In the genomic region with DNA sequence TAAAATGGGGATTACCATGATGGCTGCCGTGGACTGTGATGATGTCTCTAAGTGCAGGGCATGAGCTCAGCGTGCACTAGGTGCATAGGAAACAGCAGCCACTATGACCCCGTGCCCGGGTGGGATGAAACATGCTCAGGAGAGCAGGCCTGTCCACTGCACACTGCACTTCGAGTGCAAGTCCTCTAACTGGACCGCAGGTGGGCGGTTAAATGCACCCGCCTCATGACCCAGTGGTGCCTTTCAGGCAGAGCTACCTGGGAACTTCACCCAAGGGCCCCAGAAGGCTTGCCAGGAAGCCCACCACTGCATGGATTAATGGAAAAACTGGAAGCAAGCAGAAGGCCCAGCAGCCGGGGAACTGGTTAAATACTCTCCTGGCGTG, we compare ENCODE assay signal across 16 cellular contexts. TPM values are rescaled to one million over a fixed set of nuclear protein-coding genes. Genes with fewer than 3 reads are reported as not detected.
DNase-seq lines count a peak whose midpoint lies in the region; ATAC-seq and TF ChIP-seq lines count a peak whose summit lies in the region.
"Had no signal": no experiment of that assay in that cellular context is flagged by ENCODE, and none has a peak within 500 bp of the region (broad histone marks: within the 10 kb centered on the region; RNA-seq: fewer than 3 reads in every experiment).

No MANE protein-coding gene starts in this region.

- no peaks in the 10 kb centered on the region for H3K27me3 ChIP-seq in aorta (ENCODE audit: control insufficient read depth in 1 of 2, insufficient read depth in 2 of 2, low read length in 1 of 2)

- H3K27me3 Mint-ChIP-seq in stimulated activated naive CD8-positive, alpha-beta T cell treated with anti-CD3 and anti-CD28 coated beads, Interleukin-15, Interleukin-2, amounts not matched to agents 100 ng/mL and 50 ng/mL, for 24 hours: peaks cover 4% of the 10 kb centered on the region
- no peaks in the 10 kb centered on the region for H3K27me3 Mint-ChIP-seq in memory B cell
- H3K27me3 Mint-ChIP-seq in activated CD8-positive, alpha-beta memory T cell treated with anti-CD3 and anti-CD28 coated beads, Interleukin-2, amount 10 ng/mL, durations not matched to agents 7 days and 5 days: no peaks in the 10 kb centered on the region
- H3K27me3 Mint-ChIP-seq: B cell had no signal

- TF ChIP-seq CTCF in VCaP (conservative IDR thresholded peaks at IDR 0.05): no peak

- intact Hi-C loops in aorta (cut with DNase I): loop anchor here (2.0 to 5.0 kb wide), 2 partner anchors 34 to 63 kb away; a partner anchor contains a TSS

- CTCF ChIA-PET in activated CD8-positive, alpha-beta memory T cell treated with anti-CD3 and anti-CD28 coated beads, Interleukin-2, amount 10 ng/mL, durations not matched to agents 7 days and 5 days (lab: Charles Lee): interaction anchor here (0.8 to 4.6 kb wide), 15 partner anchors 9 to 85 kb away, joined by 3 to 165 read pairs (median 8); a partner anchor contains a TSS

- peaks cover 0 to under 1% of the 10 kb centered on the region in 2 donors for H3K36me3 ChIP-seq in aorta (ENCODE audit: control insufficient read depth in 1 of 2, insufficient read depth in 2 of 2, low read length in 1 of 2)

- H3K4me3 ChIP-seq in aorta (ENCODE audit: low read length in 2 of 2): no peak overlapping the region
- H3K4me3 ChIP-seq: K562 had no signal

- no peaks in the 10 kb centered on the region for H3K36me3 Mint-ChIP-seq in stimulated activated naive CD8-positive, alpha-beta T cell treated with anti-CD3 and anti-CD28 coated beads, Interleukin-15, Interleukin-2, amounts not matched to agents 100 ng/mL and 50 ng/mL, for 24 hours (ENCODE audit: low read depth)
- H3K36me3 Mint-ChIP-seq in memory B cell: peaks cover 6% of the 10 kb centered on the region
- H3K36me3 Mint-ChIP-seq in activated CD8-positive, alpha-beta memory T cell treated with anti-CD3 and anti-CD28 coated beads, Interleukin-2, amount 10 ng/mL, durations not matched to agents 7 days and 5 days: peaks cover 4% of the 10 kb centered on the region

- no peaks in the 10 kb centered on the region for H3K4me1 ChIP-seq in aorta (ENCODE audit: control insufficient read depth in 1 of 2, insufficient read depth in 2 of 2, low read length in 2 of 2)

- no peaks in the 10 kb centered on the region for H3K9me3 ChIP-seq in aorta (ENCODE audit: control insufficient read depth, low read length)

- no peak overlapping the region for H3K4me3 Mint-ChIP-seq in stimulated activated naive CD8-positive, alpha-beta T cell treated with anti-CD3 and anti-CD28 coated beads, Interleukin-15, Interleukin-2, amounts not matched to agents 100 ng/mL and 50 ng/mL, for 24 hours
- peak overlapping the region; percentile 3 for H3K4me3 Mint-ChIP-seq in memory B cell
- no peak overlapping the region for H3K4me3 Mint-ChIP-seq in activated CD8-positive, alpha-beta memory T cell treated with anti-CD3 and anti-CD28 coated beads, Interleukin-2, amount 10 ng/mL, durations not matched to agents 7 days and 5 days
- H3K4me3 Mint-ChIP-seq: CD8-positive, alpha-beta T cell had no signal

- H3K4me1 Mint-ChIP-seq in stimulated activated naive CD8-positive, alpha-beta T cell treated with anti-CD3 and anti-CD28 coated beads, Interleukin-15, Interleukin-2, amounts not matched to agents 100 ng/mL and 50 ng/mL, for 24 hours (ENCODE audit: low read depth): peaks cover 8% of the 10 kb centered on the region
- H3K4me1 Mint-ChIP-seq in memory B cell: peaks cover 37% of the 10 kb centered on the region
- H3K4me1 Mint-ChIP-seq in activated CD8-positive, alpha-beta memory T cell treated with anti-CD3 and anti-CD28 coated beads, Interleukin-2, amount 10 ng/mL, durations not matched to agents 7 days and 5 days: peaks cover 18% of the 10 kb centered on the region

- 87 to 90% methylated on average over 10 of the region's 10 CpGs for WGBS in aorta, 2 donors

- H3K27ac ChIP-seq in VCaP: peak overlapping the region; percentile 84; the same call in 1 of the 2 replicates
- H3K27ac ChIP-seq in aorta (ENCODE audit: low read depth in 1 of 2, low read length in 2 of 2): no peak overlapping the region
- H3K27ac ChIP-seq: HL-60 had no signal

- DNase-seq in stimulated activated naive CD8-positive, alpha-beta T cell treated with anti-CD3 and anti-CD28 coated beads, Interleukin-15, Interleukin-2, amounts not matched to agents 100 U/mL and 50 U/mL, for 24 hours: no peak
- DNase-seq in memory B cell (ENCODE audit: low spot score in 2 of 2) (peak in 1 of 2 donors; percentile 10), aorta (peak in 1 of 2 donors; percentile 72)
- DNase-seq in activated CD8-positive, alpha-beta memory T cell treated with anti-CD3 and anti-CD28 coated beads, Interleukin-2, amount 10 ng/mL, durations not matched to agents 7 days and 5 days: no peak
- DNase-seq: CD8-positive, alpha-beta T cell; HCEC 1CT; NCI-H1092; NCI-H1694; NCI-H2107 had no signal

- H3K9me3 Mint-ChIP-seq in stimulated activated naive CD8-positive, alpha-beta T cell treated with anti-CD3 and anti-CD28 coated beads, Interleukin-15, Interleukin-2, amounts not matched to agents 100 ng/mL and 50 ng/mL, for 24 hours: no peaks in the 10 kb centered on the region
- H3K9me3 Mint-ChIP-seq in memory B cell: no peaks in the 10 kb centered on the region
- H3K9me3 Mint-ChIP-seq in activated CD8-positive, alpha-beta memory T cell treated with anti-CD3 and anti-CD28 coated beads, Interleukin-2, amount 10 ng/mL, durations not matched to agents 7 days and 5 days (ENCODE audit: low read depth): no peaks in the 10 kb centered on the region
- H3K9me3 Mint-ChIP-seq: CD8-positive, alpha-beta T cell had no signal

- ATAC-seq in stimulated activated naive CD8-positive, alpha-beta T cell treated with anti-CD3 and anti-CD28 coated beads, Interleukin-15, Interleukin-2, amounts not matched to agents 100 U/mL and 50 U/mL, for 24 hours: no peak
- ATAC-seq in memory B cell (ENCODE audit: low read depth) (no peak), aorta (ENCODE audit: low FRiP score) (peak; percentile 20), GM18909 (IDR thresholded peaks at IDR 0.05; ENCODE audit: poor library complexity, unreplicated experiment) (no peak), GM21825 (IDR thresholded peaks at IDR 0.05; ENCODE audit: unreplicated experiment) (no peak)
- no peak for ATAC-seq in activated CD8-positive, alpha-beta memory T cell treated with anti-CD3 and anti-CD28 coated beads, Interleukin-2, amount 10 ng/mL, durations not matched to agents 7 days and 5 days

- peak overlapping the region; percentile 1 for H3K27ac Mint-ChIP-seq in stimulated activated naive CD8-positive, alpha-beta T cell treated with anti-CD3 and anti-CD28 coated beads, Interleukin-15, Interleukin-2, amounts not matched to agents 100 ng/mL and 50 ng/mL, for 24 hours
- no peak overlapping the region for H3K27ac Mint-ChIP-seq in memory B cell
- H3K27ac Mint-ChIP-seq in activated CD8-positive, alpha-beta memory T cell treated with anti-CD3 and anti-CD28 coated beads, Interleukin-2, amount 10 ng/mL, durations not matched to agents 7 days and 5 days: no peak overlapping the region
- H3K27ac Mint-ChIP-seq: B cell; CD8-positive, alpha-beta T cell had no signal

RNA-seq across cellular contexts. Expression of a gene that starts 34.0 kb away (rescaled TPM):
- total RNA-seq in aorta: 10 to 100 TPM; 23.6 to 33.4 TPM
- 10 to 100 TPM; 16.1 to 30.8 TPM for polyA plus RNA-seq in aorta
- 10 to 100 TPM; 17.2 to 18.7 TPM for total RNA-seq in activated CD8-positive, alpha-beta memory T cell treated with anti-CD3 and anti-CD28 coated beads, Interleukin-2, amount 10 ng/mL, durations not matched to agents 7 days and 5 days
